In genomic region chr5:29193972-29194371, GRCh38 we compare ENCODE assay signal across 15 cellular contexts.
DNase-seq lines count a peak whose midpoint lies in the region; FAIRE-seq and TF ChIP-seq lines count a peak whose summit lies in the region.
"Had no signal": no experiment of that assay in that cellular context is flagged by ENCODE, and none has a peak within 500 bp of the region (broad histone marks: within the 10 kb centered on the region; RNA-seq: fewer than 3 reads in every experiment).

No MANE protein-coding gene starts in this region.

- H3K36me3 ChIP-seq in H1 (ENCODE audit: control insufficient read depth in 2 of 4, insufficient read depth in 4 of 4, low read length in 3 of 4) (no peaks in the 10 kb centered on the region), SJCRH30 (no peaks in the 10 kb centered on the region)

- H3K23me2 ChIP-seq in H1 (ENCODE audit: low read depth, low read length) = no peaks in the 10 kb centered on the region

- POLR2A ChIA-PET in H1 (lab: Charles Lee; ENCODE audit: partially characterized antibody) = no interaction called here

- WGBS in H1 (ENCODE audit: extremely low coverage in 1 of 2, insufficient coverage in 1 of 2, insufficient read length in 1 of 2, insufficient replicate concordance in 2 of 2, low coverage in 1 of 2, low lambda C conversion rate in 2 of 2, missing lambda C conversion rate in 1 of 2), 2 experiments = 100% methylated on average over 1 of the region's 1 CpG; no CpG with 5 or more reads in 1 of the 2 experiments

- no peak overlapping the region for H3K23ac ChIP-seq in H1 (ENCODE audit: insufficient read length)

- H3K18ac ChIP-seq in H1 (ENCODE audit: extremely low read depth, low read length) = no peak overlapping the region

- no peak overlapping the region for H4K5ac ChIP-seq in H1 (ENCODE audit: insufficient read length, low read depth, low read length)

- peaks cover 0 to 2% (median 0%) of the 10 kb centered on the region in 4 experiments; a peak in 1 of 7 replicates for H3K4me1 ChIP-seq in H1 (replicated peaks in 1 of 4; ENCODE audit: control insufficient read depth in 3 of 4, insufficient read depth in 4 of 4, low read length in 3 of 4)
- no peaks in the 10 kb centered on the region for H3K4me1 ChIP-seq in SJCRH30

- no peak overlapping the region for H2BK120ac ChIP-seq in H1 (replicated peaks; ENCODE audit: low read depth, low read length)

- H3K9me3 ChIP-seq in H1 (ENCODE audit: insufficient read depth in 2 of 2, low read depth in 1 of 2, low read length in 1 of 2) (no peaks in the 10 kb centered on the region), SJCRH30 (replicated peaks) (no peaks in the 10 kb centered on the region)
- H3K9me3 ChIP-seq: A549 had no signal

- H3K4ac ChIP-seq in H1 (replicated peaks; ENCODE audit: insufficient read length, low read depth, low read length) = no peak overlapping the region

- no peaks in the 10 kb centered on the region for H3K27me3 ChIP-seq in H1 (replicated peaks in 1 of 4; ENCODE audit: control insufficient read depth in 3 of 4, extremely low read depth in 1 of 4, insufficient read depth in 3 of 4, low read length in 3 of 4)
- no peaks in the 10 kb centered on the region for H3K27me3 ChIP-seq in SJCRH30

- FAIRE-seq in H1 (lab: Jason Lieb, UNC) = no peak
- FAIRE-seq: A549 had no signal

- H2BK5ac ChIP-seq in H1 (ENCODE audit: low read depth, low read length) = no peak overlapping the region

- H3K9ac ChIP-seq in H1 (replicated peaks in 1 of 4; ENCODE audit: extremely low read depth in 1 of 4, low read depth in 3 of 4, low read length in 3 of 4) = no peak overlapping the region

- no peaks in the 10 kb centered on the region for H3K79me1 ChIP-seq in H1 (ENCODE audit: low read depth, low read length)

- H3K4me3 ChIP-seq in H1 (ENCODE audit: extremely low read depth in 1 of 4, insufficient read depth in 2 of 4, low read depth in 3 of 4, low read length in 4 of 4) = no peak overlapping the region
- no peak overlapping the region for H3K4me3 ChIP-seq in SJCRH30
- H3K4me3 ChIP-seq: A549 had no signal

- H3K56ac ChIP-seq in H1 (replicated peaks; ENCODE audit: insufficient read length, low read depth, low read length) = no peak overlapping the region

- no peak for TF ChIP-seq POLR2A in H1 (IDR thresholded peaks at IDR 0.05; ENCODE audit: control extremely low read depth in 1 of 2, low read depth in 2 of 2, low read length in 2 of 2)

- no peak for TF ChIP-seq CTCF in H1 (IDR thresholded peaks at IDR 0.05; ENCODE audit: control extremely low read depth in 1 of 3, insufficient read depth in 1 of 3, low read depth in 1 of 3, low read length in 3 of 3)

- no peak overlapping the region for H2BK15ac ChIP-seq in H1 (ENCODE audit: low read length)

- no peak for TF ChIP-seq EP300 in H1 (IDR thresholded peaks at IDR 0.05; ENCODE audit: borderline replicate concordance in 1 of 2, low read depth in 2 of 2, low read length in 2 of 2)

- no peak overlapping the region for H3K14ac ChIP-seq in H1 (ENCODE audit: insufficient read length)

- no peak overlapping the region for H2BK20ac ChIP-seq in H1 (ENCODE audit: low read length)

- 0 out of 2 replicates have a peak overlapping the region, but pooled peaks have one; percentile 51 for H2AFZ ChIP-seq in H1 (ENCODE audit: low read length)

- CTCF ChIA-PET in H1 (lab: Charles Lee; ENCODE audit: partially characterized antibody) = interaction anchor here (0.9 kb wide), 1 partner anchor 69 kb away, joined by 3 read pairs; no protein-coding TSS in a partner anchor

- H3K27ac ChIP-seq in H1 (ENCODE audit: low read depth, low read length) = no peak overlapping the region
- H3K27ac ChIP-seq in SJCRH30 = no peak overlapping the region
- H3K27ac ChIP-seq: 22Rv1, A549, C4-2B had no signal

- H4K8ac ChIP-seq in H1 (ENCODE audit: extremely low read depth, insufficient read depth, low read length) = no peak overlapping the region

- no peaks in the 10 kb centered on the region for H4K20me1 ChIP-seq in H1 (replicated peaks in 1 of 2; ENCODE audit: control insufficient read depth in 1 of 2, insufficient read depth in 2 of 2, low read length in 2 of 2)

- H3K79me2 ChIP-seq in H1 (ENCODE audit: control insufficient read depth in 1 of 2, insufficient read depth in 2 of 2, low read length in 2 of 2) = no peaks in the 10 kb centered on the region

- TF ChIP-seq RAD21 in H1 (IDR thresholded peaks at IDR 0.05 in 1 of 2, conservative IDR thresholded peaks at IDR 0.05 in 1 of 2; ENCODE audit: low read depth in 2 of 2, low read length in 2 of 2) = no peak

- H2AK5ac ChIP-seq in H1 (ENCODE audit: low read depth, low read length) = no peak overlapping the region

- no peak overlapping the region for H2BK12ac ChIP-seq in H1 (ENCODE audit: low read depth, low read length)

- no peak overlapping the region for H3K4me2 ChIP-seq in H1 (ENCODE audit: insufficient read depth in 1 of 2, low read depth in 2 of 2, low read length in 2 of 2)
- H3K4me2 ChIP-seq: A549 had no signal

- no peak overlapping the region for H4K91ac ChIP-seq in H1 (replicated peaks; ENCODE audit: insufficient read length, low read length)

- peak; percentile 22 for DNase-seq in NCI-H1105 treated with DMSO at 0.1 percent for 48 hours (lab: John Stamatoyannopoulos, UW)
- DNase-seq in NCI-H1105 (lab: John Stamatoyannopoulos, UW) = no peak
- DNase-seq in NCI-H748 treated with DMSO at 0.1 percent for 48 hours (lab: John Stamatoyannopoulos, UW) = peak; percentile 51
- DNase-seq in H1 (ENCODE audit: low read depth in 1 of 2, low spot score in 2 of 2) = no peak
- DNase-seq in SIG-M5 treated with dmso at 0.1 percent for 504 hours (lab: John Stamatoyannopoulos, UW; ENCODE audit: unreplicated experiment) = no peak
- no peak for DNase-seq in SJCRH30
- no peak for DNase-seq in DMS 273 (lab: John Stamatoyannopoulos, UW; ENCODE audit: unreplicated experiment)
- DNase-seq: AML-193; CD4-positive, alpha-beta T cell; DMS79 treated with DMSO at 0.1 percent for 48 hours; GF-D8; HCEC 1CT had no signal

TF ChIP-seq in H1, 55 proteins besides CTCF, POLR2A, EP300 and RAD21:
- TF ChIP-seq HDAC2 (IDR thresholded peaks at IDR 0.05; ENCODE audit: borderline replicate concordance in 1 of 2, low read depth in 2 of 2, low read length in 2 of 2) (no peak), CBX5 (IDR thresholded peaks at IDR 0.05; ENCODE audit: low read depth, low read length) (no peak), YY1 (IDR thresholded peaks at IDR 0.05; ENCODE audit: low read depth, low read length) (no peak), TEAD4 (IDR thresholded peaks at IDR 0.05; ENCODE audit: low read depth, low read length) (no peak), FOSL1 (IDR thresholded peaks at IDR 0.05; ENCODE audit: insufficient read depth, low read depth, low read length) (no peak), E2F6 (IDR thresholded peaks at IDR 0.05) (no peak), CREB1 (IDR thresholded peaks at IDR 0.05) (no peak), SIN3A (conservative IDR thresholded peaks at IDR 0.05 in 1 of 2, IDR thresholded peaks at IDR 0.05 in 1 of 2; ENCODE audit: low read depth in 1 of 2, low read length in 2 of 2) (no peak), CTBP2 (IDR thresholded peaks at IDR 0.05; ENCODE audit: borderline replicate concordance, insufficient read depth, insufficient read length, low read length) (no peak), HDAC6 (IDR thresholded peaks at IDR 0.05; ENCODE audit: low read depth, low read length) (no peak), ZNF274 (IDR thresholded peaks at IDR 0.05; ENCODE audit: borderline replicate concordance, extremely low read depth, low read length) (no peak), SIRT6 (IDR thresholded peaks at IDR 0.05; ENCODE audit: low read length) (no peak), ATF3 (IDR thresholded peaks at IDR 0.05; ENCODE audit: insufficient read depth, low read depth, low read length) (no peak), GTF2F1 (IDR thresholded peaks at IDR 0.05; ENCODE audit: borderline replicate concordance, low read depth, low read length) (no peak)

Comparison
In these comparisons a context has a peak if more than half of its experiments do, and no peak if none do; other contexts are left out.
1. DNase-seq: peak in NCI-H1105 treated with DMSO at 0.1 percent for 48 hours (single experiment) and NCI-H748 treated with DMSO at 0.1 percent for 48 hours (single experiment); none in NCI-H1105 (single experiment), H1 (0 of 2), SIG-M5 treated with dmso at 0.1 percent for 504 hours (single experiment), SJCRH30 (0 of 2) and DMS 273 (single experiment).